Comparison of ENCODE assay signal across 8 cellular contexts in genomic region chr12:66196806-66197205, GRCh38. TPM values are rescaled to one million over a fixed set of nuclear protein-coding genes. Genes with fewer than 3 reads are reported as not detected.
DNase-seq lines count a peak whose midpoint lies in the region; ATAC-seq lines count a peak whose summit lies in the region.
"Had no signal": no experiment of that assay in that cellular context is flagged by ENCODE, and none has a peak within 500 bp of the region (broad histone marks: within the 10 kb centered on the region; RNA-seq: fewer than 3 reads in every experiment).

No MANE protein-coding gene starts in this region.

- peaks cover 26 to 37% of the 10 kb centered on the region in 2 donors for H3K4me1 Mint-ChIP-seq in natural killer cell treated with Interleukin-12 subunit alpha and Interleukin-12 subunit beta and Interleukin-15 and Interleukin-18, amount 100 ng/mL, for 72 hours (ENCODE audit: low read depth in 2 of 2)

- H3K27me3 Mint-ChIP-seq in natural killer cell treated with Interleukin-12 subunit alpha and Interleukin-12 subunit beta and Interleukin-15 and Interleukin-18, amount 100 ng/mL, for 72 hours = peaks cover 10 to 11% of the 10 kb centered on the region in 2 donors

- H3K9me3 Mint-ChIP-seq in natural killer cell treated with Interleukin-12 subunit alpha and Interleukin-12 subunit beta and Interleukin-15 and Interleukin-18, amount 100 ng/mL, for 72 hours = no peaks in the 10 kb centered on the region

- DNase-seq in natural killer cell treated with Interleukin-12 subunit alpha and Interleukin-12 subunit beta and Interleukin-15 and Interleukin-18, amount 100 ng/mL, for 72 hours (ENCODE audit: low spot score) = no peak
- DNase-seq in medulla oblongata (ENCODE audit: extremely low spot score) (no peak), posterior vena cava (ENCODE audit: low spot score) (no peak), COLO668 (lab: John Stamatoyannopoulos, UW; ENCODE audit: unreplicated experiment) (no peak)
- DNase-seq: esophagus squamous epithelium had no signal

- H3K27ac Mint-ChIP-seq in natural killer cell treated with Interleukin-12 subunit alpha and Interleukin-12 subunit beta and Interleukin-15 and Interleukin-18, amount 100 ng/mL, for 72 hours = peak overlapping the region; percentile 89 to 98

- peak; percentile 87 for ATAC-seq in GM18909 (IDR thresholded peaks at IDR 0.05; ENCODE audit: poor library complexity, unreplicated experiment)
- ATAC-seq in GM21786 (IDR thresholded peaks at IDR 0.05; ENCODE audit: unreplicated experiment) = peak; percentile 96
- peak; percentile 93 for ATAC-seq in HG03520 (IDR thresholded peaks at IDR 0.05; ENCODE audit: unreplicated experiment)
- peak; percentile 92 to 96 for ATAC-seq in natural killer cell treated with Interleukin-12 subunit alpha and Interleukin-12 subunit beta and Interleukin-15 and Interleukin-18, amount 100 ng/mL, for 72 hours

- H3K36me3 Mint-ChIP-seq in natural killer cell treated with Interleukin-12 subunit alpha and Interleukin-12 subunit beta and Interleukin-15 and Interleukin-18, amount 100 ng/mL, for 72 hours = peaks cover 7% of the 10 kb centered on the region

- H3K4me3 Mint-ChIP-seq in natural killer cell treated with Interleukin-12 subunit alpha and Interleukin-12 subunit beta and Interleukin-15 and Interleukin-18, amount 100 ng/mL, for 72 hours = peak overlapping the region; percentile 79

- intact Hi-C loops in posterior vena cava (cut with DNase I) = no loop called here

RNA-seq across cellular contexts. Expression of gene IRAK3, which starts 7.8 kb away (rescaled TPM):
- 10 to 100 TPM; 18.8 to 21.7 TPM for total RNA-seq in natural killer cell treated with Interleukin-12 subunit alpha and Interleukin-12 subunit beta and Interleukin-15 and Interleukin-18, amount 100 ng/mL, for 72 hours
- total RNA-seq in posterior vena cava = 10 to 100 TPM; 24.3 to 32.9 TPM

RNA-seq across cellular contexts. Expression of gene TMBIM4, which starts 27.0 kb away (rescaled TPM):
- total RNA-seq in natural killer cell treated with Interleukin-12 subunit alpha and Interleukin-12 subunit beta and Interleukin-15 and Interleukin-18, amount 100 ng/mL, for 72 hours = 10 to 100 TPM; 43.7 to 89.2 TPM
- 100 to 1,000 TPM; 127 to 131 TPM for total RNA-seq in posterior vena cava
